In the genomic region with DNA sequence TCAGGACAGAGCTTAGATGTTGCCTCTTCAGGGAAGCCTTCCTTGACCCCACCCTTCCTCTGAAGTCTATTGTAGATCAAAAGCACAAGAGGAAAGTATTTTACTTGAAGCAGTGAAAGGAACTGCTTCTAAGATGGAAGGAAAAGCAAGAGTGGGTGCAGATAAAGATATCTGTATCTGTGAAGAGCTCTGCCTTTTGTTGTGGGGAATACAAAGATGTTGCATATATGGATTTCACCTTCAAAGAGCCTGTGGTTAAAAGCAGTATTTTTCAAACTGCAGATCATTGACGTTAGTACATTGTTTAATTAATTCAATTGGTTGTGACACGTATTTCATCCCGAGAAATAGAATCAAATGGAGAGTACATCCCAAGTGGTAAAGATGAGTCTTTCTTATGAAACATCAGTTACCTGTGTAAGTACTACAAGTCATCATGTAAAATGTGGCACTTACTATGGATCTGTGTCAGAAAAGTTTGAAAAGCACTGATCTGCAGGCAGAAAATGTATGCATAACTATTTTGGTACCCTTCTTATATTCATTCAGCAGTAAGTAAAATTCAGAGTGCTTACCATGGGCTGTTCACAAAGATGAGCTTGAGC, we compare ENCODE assay signal across 31 cellular contexts.
"Had no signal": no experiment of that assay in that cellular context is flagged by ENCODE, and none has a peak within 500 bp of the region (broad histone marks: within the 10 kb centered on the region; RNA-seq: fewer than 3 reads in every experiment).

No MANE protein-coding gene starts in this region.

- FAIRE-seq: RCC 7860 had no signal

- H3K27ac ChIP-seq: ascending aorta, cardiac muscle cell, KMS-11, PC-9, RWPE1, WERI-Rb-1 had no signal

- H3K9ac ChIP-seq: KMS-11 had no signal

- H3K27me3 Mint-ChIP-seq: activated naive CD4-positive, alpha-beta T cell treated with anti-CD3 and anti-CD28 coated beads, Interleukin-2, amount 10 ng/mL, durations not matched to agents 7 days and 5 days; activated naive CD8-positive, alpha-beta T cell treated with anti-CD3 and anti-CD28 coated beads, Interleukin-2, amount 10 ng/mL, durations not matched to agents 7 days and 5 days had no signal

- DNase-seq: activated CD4-positive, alpha-beta T cell treated with anti-CD3 and anti-CD28 coated beads, Interleukin-2, amount 50 U/mL, for 4 hours; activated CD4-positive, CD25-positive, alpha-beta regulatory T cell; activated CD8-positive, alpha-beta memory T cell treated with anti-CD3 and anti-CD28 coated beads, Interleukin-2, amount 50 U/mL, for 4 hours; activated gamma-delta T cell; activated naive CD4-positive, alpha-beta T cell treated with anti-CD3 and anti-CD28 coated beads, Interleukin-2, amount 10 ng/mL, durations not matched to agents 7 days and 5 days; activated naive CD8-positive, alpha-beta T cell treated with anti-CD3 and anti-CD28 coated beads, Interleukin-2, amount 10 ng/mL, durations not matched to agents 7 days and 5 days; amygdala; MM.1S; MV-4-11; NCI-H1092; NCI-H1436 treated with DMSO at 0.1 percent for 48 hours; NCI-H1694 treated with DMSO at 0.1 percent for 48 hours; NCI-H2029; NCI-H2171; NCI-H510A; NCI-H526; NCI-H748 treated with DMSO at 0.1 percent for 48 hours; NK-92 treated with Interleukin-12 subunit alpha and Interleukin-12 subunit beta, amount 100 ng/mL, for 24 hours; PC-9; SIG-M5; T-helper 1 cell; T1000; WERI-Rb-1 had no signal

- H3K27me3 ChIP-seq: ascending aorta, cardiac muscle cell had no signal

- H3K4me2 ChIP-seq: KMS-11, PC-9 had no signal

- H3K4me3 Mint-ChIP-seq: activated naive CD4-positive, alpha-beta T cell treated with anti-CD3 and anti-CD28 coated beads, Interleukin-2, amount 10 ng/mL, durations not matched to agents 7 days and 5 days; activated naive CD8-positive, alpha-beta T cell treated with anti-CD3 and anti-CD28 coated beads, Interleukin-2, amount 10 ng/mL, durations not matched to agents 7 days and 5 days had no signal

- H3K4me3 ChIP-seq: ascending aorta, cardiac muscle cell, PC-9 had no signal

- H3K4me1 ChIP-seq: ascending aorta had no signal

- H2AFZ ChIP-seq: PC-9 had no signal

- H3K9me3 Mint-ChIP-seq: activated naive CD4-positive, alpha-beta T cell treated with anti-CD3 and anti-CD28 coated beads, Interleukin-2, amount 10 ng/mL, durations not matched to agents 7 days and 5 days; activated naive CD8-positive, alpha-beta T cell treated with anti-CD3 and anti-CD28 coated beads, Interleukin-2, amount 10 ng/mL, durations not matched to agents 7 days and 5 days; activated T-helper 2 cell treated with anti-CD3 and anti-CD28 coated beads, Interferon-gamma antibody, Interleukin-2, Interleukin-4, amounts not matched to agents 10 μg/mL and 5 μg/mL and 100 μg/mL, durations not matched to agents 14 hours and 24 hours and 36 hours had no signal

- H3K27ac Mint-ChIP-seq: activated naive CD4-positive, alpha-beta T cell treated with anti-CD3 and anti-CD28 coated beads, Interleukin-2, amount 10 ng/mL, durations not matched to agents 7 days and 5 days; activated naive CD8-positive, alpha-beta T cell treated with anti-CD3 and anti-CD28 coated beads, Interleukin-2, amount 10 ng/mL, durations not matched to agents 7 days and 5 days; activated T-helper 2 cell treated with anti-CD3 and anti-CD28 coated beads, Interferon-gamma antibody, Interleukin-2, Interleukin-4, amounts not matched to agents 10 μg/mL and 5 μg/mL and 100 μg/mL, durations not matched to agents 14 hours and 24 hours and 36 hours had no signal

- H3K9me3 ChIP-seq: ascending aorta had no signal

- ATAC-seq: Right ventricle myocardium inferior, SK-N-SH treated with all-trans-retinoic acid at 6 μM for 48 hours had no signal
